Comparison of ENCODE assay signal across 27 cellular contexts in the genomic region with DNA sequence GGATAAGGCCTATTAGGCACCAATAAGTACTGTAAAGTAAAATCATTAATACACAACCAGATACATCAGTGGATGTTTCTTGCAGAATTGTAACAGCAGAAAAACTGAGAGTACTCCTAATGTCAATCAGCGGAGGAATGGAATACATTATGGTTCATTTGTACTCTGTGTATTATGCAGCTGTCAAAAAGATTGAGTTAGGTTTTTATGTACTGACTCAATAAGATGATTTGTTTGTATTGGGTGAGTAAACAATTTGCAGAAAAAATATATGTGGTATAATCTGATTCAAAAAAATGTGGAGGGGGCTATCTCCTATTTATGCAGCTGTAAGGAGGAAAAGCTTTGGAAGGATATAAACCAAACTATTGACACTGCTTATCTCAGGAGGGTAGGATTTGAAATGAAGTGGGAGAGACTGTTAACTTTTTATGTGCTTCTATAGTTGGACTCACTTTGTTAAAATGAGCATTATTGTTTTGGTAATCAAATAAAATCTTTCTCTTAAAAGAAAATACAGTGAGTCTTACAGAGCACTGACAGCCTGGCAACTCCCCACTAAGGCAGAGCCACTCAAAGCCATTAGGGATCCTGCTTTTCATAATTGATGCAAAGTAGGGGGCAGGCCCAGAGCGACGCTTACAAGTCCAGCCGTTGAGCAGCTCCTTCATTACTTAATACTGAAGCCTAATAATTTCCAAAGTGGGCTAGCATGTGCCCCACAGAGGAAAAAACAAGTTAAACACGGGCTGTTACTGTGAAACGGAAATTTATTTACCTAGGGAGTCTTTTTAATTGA.
DNase-seq lines count a peak whose midpoint lies in the region; ATAC-seq, FAIRE-seq and TF ChIP-seq lines count a peak whose summit lies in the region.
"Had no signal": no experiment of that assay in that cellular context is flagged by ENCODE, and none has a peak within 500 bp of the region (broad histone marks: within the 10 kb centered on the region; RNA-seq: fewer than 3 reads in every experiment).

No MANE protein-coding gene starts in this region.

- no peak overlapping the region for H3K9ac ChIP-seq in endothelial cell of umbilical vein (replicated peaks; ENCODE audit: extremely low read depth, insufficient read depth, low read length)
- H3K9ac ChIP-seq: BLaER1 treated with 17β-estradiol and CSF1 and Interleukin-3, amounts not matched to agents 10 nM and 100 nM had no signal

- H3K27me3 ChIP-seq in endothelial cell of umbilical vein (ENCODE audit: control insufficient read depth in 2 of 2, insufficient read depth in 2 of 2, low read length in 2 of 2): no peaks in the 10 kb centered on the region
- H3K27me3 ChIP-seq: BLaER1 treated with 17β-estradiol and CSF1 and Interleukin-3, amounts not matched to agents 10 nM and 100 nM; ovary had no signal

- H3K9me1 ChIP-seq in endothelial cell of umbilical vein (replicated peaks; ENCODE audit: control insufficient read depth, extremely low read depth, insufficient read depth, low read length): no peaks in the 10 kb centered on the region

- CTCF ChIA-PET in endothelial cell of umbilical vein (lab: Charles Lee): interaction anchor here (1.4 kb wide), 1 partner anchor 10 kb away, joined by 5 read pairs; no protein-coding TSS in a partner anchor

- H2AFZ ChIP-seq in endothelial cell of umbilical vein (ENCODE audit: low read depth, low read length): no peak overlapping the region

- no TSS peak for BruUV-seq in endothelial cell of umbilical vein (replicated peaks; lab: Mats Ljungman, UMichigan)

- POLR2A ChIA-PET in endothelial cell of umbilical vein (lab: Charles Lee): no interaction called here

- H3K27ac ChIP-seq in endothelial cell of umbilical vein (ENCODE audit: insufficient read depth, low read depth, low read length): peak overlapping the region; percentile 22
- H3K27ac ChIP-seq: 22Rv1; BLaER1 treated with 17β-estradiol and CSF1 and Interleukin-3, amounts not matched to agents 10 nM and 100 nM; epithelial cell of prostate; ovary; skin epidermis; thoracic aorta had no signal

- H3K4me3 ChIP-seq in endothelial cell of umbilical vein (replicated peaks in 1 of 3; ENCODE audit: insufficient read depth in 1 of 3, low read depth in 1 of 3, low read length in 3 of 3): no peak overlapping the region
- H3K4me3 ChIP-seq: BLaER1 treated with 17β-estradiol and CSF1 and Interleukin-3, amounts not matched to agents 10 nM and 100 nM; ovary; skin epidermis; thoracic aorta had no signal

- no peaks in the 10 kb centered on the region for H3K9me3 ChIP-seq in endothelial cell of umbilical vein (replicated peaks; ENCODE audit: control insufficient read depth, insufficient read depth, low read length)
- H3K9me3 ChIP-seq: BLaER1 treated with 17β-estradiol and CSF1 and Interleukin-3, amounts not matched to agents 10 nM and 100 nM; ovary; thoracic aorta had no signal

- ATAC-seq in HG03095 (IDR thresholded peaks at IDR 0.05; ENCODE audit: unreplicated experiment): no peak
- ATAC-seq: activated CD8-positive, alpha-beta T cell treated with anti-CD3 and anti-CD28 coated beads for 36 hours; left cardiac atrium; stimulated activated naive CD8-positive, alpha-beta T cell treated with anti-CD3 and anti-CD28 coated beads, Interleukin-15, Interleukin-2, amounts not matched to agents 100 U/mL and 50 U/mL, for 24 hours had no signal

- H3K4me2 ChIP-seq in endothelial cell of umbilical vein (ENCODE audit: insufficient read depth, low read length): no peak overlapping the region
- H3K4me2 ChIP-seq: BLaER1 treated with 17β-estradiol and CSF1 and Interleukin-3, amounts not matched to agents 10 nM and 100 nM had no signal

- H4K20me1 ChIP-seq in endothelial cell of umbilical vein (replicated peaks; ENCODE audit: control insufficient read depth, extremely low read depth, insufficient read depth, low read length): no peaks in the 10 kb centered on the region

- no peak for TF ChIP-seq POLR2A in endothelial cell of umbilical vein (IDR thresholded peaks at IDR 0.05; ENCODE audit: low read depth, low read length)

- H3K36me3 ChIP-seq in endothelial cell of umbilical vein (ENCODE audit: control insufficient read depth in 2 of 2, extremely low read depth in 1 of 2, insufficient read depth in 2 of 2, low read length in 2 of 2): no peaks in the 10 kb centered on the region
- H3K36me3 ChIP-seq: ovary, thoracic aorta had no signal

- dilution Hi-C loops in endothelial cell of umbilical vein (cut with MboI; ENCODE audit: extremely low pct_ligation_motif_present, low sequenced_read_pairs): no loop called here

- no peak for TF ChIP-seq CTCF in endothelial cell of umbilical vein (IDR thresholded peaks at IDR 0.05; ENCODE audit: extremely low read depth in 1 of 2, insufficient read depth in 1 of 2, low read depth in 1 of 2, low read length in 2 of 2)

- DNase-seq in DMS53 (lab: John Stamatoyannopoulos, UW) (peak; percentile 47), DMS53 treated with DMSO at 0.1 percent for 48 hours (lab: John Stamatoyannopoulos, UW; ENCODE audit: unreplicated experiment) (no peak), NCI-H1048 (lab: John Stamatoyannopoulos, UW) (peak; percentile 84), SHP77 (lab: John Stamatoyannopoulos, UW) (peak; percentile 14 to 28), endothelial cell of umbilical vein (ENCODE audit: low read depth, low spot score) (peak; percentile 34), NCI-H510A (lab: John Stamatoyannopoulos, UW) (no peak)
- DNase-seq in activated CD4-positive, alpha-beta T cell treated with anti-CD3 and anti-CD28 coated beads, Interleukin-2, amount 50 U/mL, for 1 hour: no peak
- DNase-seq: activated CD8-positive, alpha-beta memory T cell treated with anti-CD3 and anti-CD28 coated beads, Interleukin-2, amount 50 U/mL, for 48 hours; activated CD8-positive, alpha-beta T cell treated with anti-CD3 and anti-CD28 coated beads for 36 hours; activated naive CD4-positive, alpha-beta T cell treated with anti-CD3 and anti-CD28 coated beads, Interleukin-2, amount 10 ng/mL, durations not matched to agents 7 days and 5 days; COR-L47; DND-41; GOT3; immature natural killer cell; left cardiac atrium; NCI-H1092 treated with DMSO at 0.1 percent for 48 hours; NCI-H446 treated with DMSO at 0.1 percent for 48 hours; ovary; Right ventricle myocardium superior; stimulated activated naive CD8-positive, alpha-beta T cell treated with anti-CD3 and anti-CD28 coated beads, Interleukin-15, Interleukin-2, amounts not matched to agents 100 U/mL and 50 U/mL, for 24 hours had no signal

- H3K79me2 ChIP-seq in endothelial cell of umbilical vein (ENCODE audit: control insufficient read depth, insufficient read depth, low read length): no peaks in the 10 kb centered on the region

- H3K4me1 ChIP-seq in endothelial cell of umbilical vein (ENCODE audit: control insufficient read depth, extremely low read depth, insufficient read depth, low read length): peaks cover 33% of the 10 kb centered on the region

- no peak for FAIRE-seq in endothelial cell of umbilical vein (lab: Jason Lieb, UNC)
- FAIRE-seq: urothelium cell line had no signal

- intact Hi-C loops in endothelial cell of umbilical vein (cut with micrococcal nuclease): no loop called here

TF ChIP-seq in endothelial cell of umbilical vein, 7 proteins besides CTCF, POLR2A, EP300 and RAD21:
- no peak for TF ChIP-seq JUN (IDR thresholded peaks at IDR 0.05; ENCODE audit: borderline replicate concordance, insufficient read depth, insufficient read length, low read depth)
- no peak for TF ChIP-seq MYC (IDR thresholded peaks at IDR 0.05; ENCODE audit: low read depth, low read length)
- no peak for TF ChIP-seq EZH2 (IDR thresholded peaks at IDR 0.05; ENCODE audit: borderline replicate concordance, low read depth, low read length, severe bottlenecking)

Comparison
In these comparisons a context has a peak if more than half of its experiments do, and no peak if none do; other contexts are left out.
1. DNase-seq: peak in DMS53 (single experiment), NCI-H1048 (single experiment), SHP77 (2 of 2) and endothelial cell of umbilical vein (single experiment); none in DMS53 treated with DMSO at 0.1 percent for 48 hours (single experiment), activated CD4-positive, alpha-beta T cell treated with anti-CD3 and anti-CD28 coated beads, Interleukin-2, amount 50 U/mL, for 1 hour (single experiment) and NCI-H510A (single experiment).